8 cellular contexts compared by ENCODE assay signal in the genomic region with DNA sequence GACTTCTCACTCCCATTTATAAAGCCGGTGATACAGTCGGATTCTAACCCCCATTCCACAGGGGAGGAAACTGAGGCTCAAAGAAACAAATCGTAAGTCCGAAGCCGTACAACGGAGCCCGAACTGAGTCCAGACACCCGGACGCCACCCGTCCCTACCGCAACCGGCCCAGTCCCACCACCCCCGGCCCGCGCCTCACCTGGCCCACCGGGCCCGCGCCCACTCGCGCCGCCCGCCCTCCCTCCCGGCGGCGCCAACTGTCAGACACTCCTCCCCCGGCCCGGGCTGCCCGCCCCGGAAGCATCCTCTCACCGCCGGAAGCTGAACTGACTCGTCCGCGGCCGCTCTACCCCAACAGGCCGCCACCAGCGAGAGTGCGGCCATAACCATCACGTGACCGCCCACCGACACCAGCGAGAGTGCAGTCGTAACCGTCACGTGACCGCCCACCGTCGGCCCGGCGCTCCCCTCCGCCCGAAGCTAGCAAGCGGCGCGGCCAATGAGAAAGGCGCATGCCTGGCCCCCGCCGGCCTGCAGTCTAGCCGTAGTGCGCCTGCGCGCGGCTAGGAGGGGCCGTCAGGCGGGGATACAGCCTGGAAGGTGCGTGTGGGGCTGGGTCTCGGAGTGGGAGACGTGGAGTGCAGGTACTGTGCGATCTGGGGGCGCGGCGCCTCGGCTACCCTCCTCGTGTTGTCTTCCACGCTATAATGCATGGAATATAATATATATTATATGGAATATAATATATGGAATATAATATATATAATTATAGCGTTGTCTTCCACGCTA. TPM values are rescaled to one million over a fixed set of nuclear protein-coding genes. Genes with fewer than 3 reads are reported as not detected.
A peak's percentile ranks its signal among the peaks of the same experiment; 100 is the strongest.
DNase-seq lines count a peak whose midpoint lies in the region; ATAC-seq and TF ChIP-seq lines count a peak whose summit lies in the region.

A gene with protein sequence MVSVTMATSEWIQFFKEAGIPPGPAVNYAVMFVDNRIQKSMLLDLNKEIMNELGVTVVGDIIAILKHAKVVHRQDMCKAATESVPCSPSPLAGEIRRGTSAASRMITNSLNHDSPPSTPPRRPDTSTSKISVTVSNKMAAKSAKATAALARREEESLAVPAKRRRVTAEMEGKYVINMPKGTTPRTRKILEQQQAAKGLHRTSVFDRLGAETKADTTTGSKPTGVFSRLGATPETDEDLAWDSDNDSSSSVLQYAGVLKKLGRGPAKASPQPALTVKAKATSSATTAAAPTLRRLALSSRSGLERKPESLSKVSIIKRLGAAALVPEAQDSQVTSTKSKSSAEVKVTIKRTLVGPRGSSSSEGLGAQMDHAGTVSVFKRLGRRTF (minus strand): TSS at position 273 of the 789 bp plus-strand sequence. CDS start 6,540 bp downstream, outside the sequence.
A gene with protein sequence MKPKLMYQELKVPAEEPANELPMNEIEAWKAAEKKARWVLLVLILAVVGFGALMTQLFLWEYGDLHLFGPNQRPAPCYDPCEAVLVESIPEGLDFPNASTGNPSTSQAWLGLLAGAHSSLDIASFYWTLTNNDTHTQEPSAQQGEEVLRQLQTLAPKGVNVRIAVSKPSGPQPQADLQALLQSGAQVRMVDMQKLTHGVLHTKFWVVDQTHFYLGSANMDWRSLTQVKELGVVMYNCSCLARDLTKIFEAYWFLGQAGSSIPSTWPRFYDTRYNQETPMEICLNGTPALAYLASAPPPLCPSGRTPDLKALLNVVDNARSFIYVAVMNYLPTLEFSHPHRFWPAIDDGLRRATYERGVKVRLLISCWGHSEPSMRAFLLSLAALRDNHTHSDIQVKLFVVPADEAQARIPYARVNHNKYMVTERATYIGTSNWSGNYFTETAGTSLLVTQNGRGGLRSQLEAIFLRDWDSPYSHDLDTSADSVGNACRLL (plus strand): TSS at position 571 of the 789 bp plus-strand sequence. CDS start 17,789 bp downstream, outside the sequence.

- H3K79me2 ChIP-seq in H9 (ENCODE audit: insufficient read depth, low read length): no peaks in the 10 kb centered on the region

- H2BK120ac ChIP-seq in H9 (ENCODE audit: low read depth, low read length, poor library complexity, severe bottlenecking): no peak within 1 kb of the TSS

- ATAC-seq in stimulated activated naive CD8-positive, alpha-beta T cell treated with anti-CD3 and anti-CD28 coated beads, Interleukin-15, amount 100 ng/mL, for 72 hours: peak; percentile 99

- H3K4me1 ChIP-seq in H9 (ENCODE audit: insufficient read depth, low read length): no peaks in the 10 kb centered on the region

- H3K4me2 ChIP-seq in H9 (ENCODE audit: insufficient read depth, insufficient read length, low read length): peak within 1 kb of the TSS; percentile 97

- H3K27me3 Mint-ChIP-seq in H9 (ENCODE audit: low read depth): no peaks in the 10 kb centered on the region
- H3K27me3 Mint-ChIP-seq in nephron progenitor cell (ENCODE audit: low read depth, poor library complexity): peaks cover 9% of the 10 kb centered on the region
- no peaks in the 10 kb centered on the region for H3K27me3 Mint-ChIP-seq in stimulated activated naive CD8-positive, alpha-beta T cell treated with anti-CD3 and anti-CD28 coated beads, Interleukin-15, amount 100 ng/mL, for 72 hours

- no peak within 1 kb of the TSS for H2AK5ac ChIP-seq in H9 (ENCODE audit: insufficient read length, low read length)

- DNase-seq in ELR (ENCODE audit: low read depth): peak; percentile 99
- peak; percentile 100 for DNase-seq in H9
- DNase-seq in MG63: peak; percentile 100
- DNase-seq in SHP77 treated with DMSO at 0.1 percent for 48 hours (lab: John Stamatoyannopoulos, UW): peak; percentile 98
- peak; percentile 100 for DNase-seq in activated effector memory CD4-positive, alpha-beta T cell treated with anti-CD3 and anti-CD28 coated beads, Interleukin-2, amount 50 U/mL, for 16 hours
- peak; percentile 99 for DNase-seq in fibroblast of the aortic adventitia (ENCODE audit: low read depth)
- DNase-seq in nephron progenitor cell: peak; percentile 98
- peak; percentile 99 to 100 for DNase-seq in stimulated activated naive CD8-positive, alpha-beta T cell treated with anti-CD3 and anti-CD28 coated beads, Interleukin-15, amount 100 ng/mL, for 72 hours

- H3K36me3 Mint-ChIP-seq in H9 (ENCODE audit: insufficient read depth in 1 of 3, low read depth in 3 of 3) (no peaks in the 10 kb centered on the region), nephron progenitor cell (ENCODE audit: low read depth) (no peaks in the 10 kb centered on the region)

- H3K23ac ChIP-seq in H9 (ENCODE audit: insufficient read length, low read depth, low read length): no peak within 1 kb of the TSS

- no peak within 1 kb of the TSS for H3K4ac ChIP-seq in H9 (ENCODE audit: low read depth, low read length)

- H2BK12ac ChIP-seq in H9 (ENCODE audit: insufficient read length, low read depth, low read length): no peak within 1 kb of the TSS

- peak within 1 kb of the TSS; percentile 65 for H3K9ac ChIP-seq in H9 (ENCODE audit: extremely low read depth, insufficient read length, low read length)

- H3K4me3 ChIP-seq in MG63 (peak within 1 kb of the TSS; percentile 71), fibroblast of the aortic adventitia (ENCODE audit: low read depth, low read length) (peak within 1 kb of the TSS; percentile 98)

- H2BK15ac ChIP-seq in H9 (ENCODE audit: low read depth, low read length): no peak within 1 kb of the TSS

- no peaks in the 10 kb centered on the region for H4K20me1 ChIP-seq in H9 (ENCODE audit: control insufficient read depth, insufficient read depth, insufficient read length)

- no peak within 1 kb of the TSS for H3K27ac ChIP-seq in H9 (ENCODE audit: insufficient read length, low read depth, low read length)

- H3K27me3 ChIP-seq in H9 (ENCODE audit: insufficient read depth, low read length) (no peaks in the 10 kb centered on the region), MG63 (no peaks in the 10 kb centered on the region)

- H3K36me3 ChIP-seq in MG63: peaks cover 10% of the 10 kb centered on the region

- H3K9me3 Mint-ChIP-seq in H9 (peaks cover 0 to 3% of the 10 kb centered on the region in 2 experiments; a peak in 1 of 5 replicates), nephron progenitor cell (no peaks in the 10 kb centered on the region)
- H3K9me3 Mint-ChIP-seq in stimulated activated naive CD8-positive, alpha-beta T cell treated with anti-CD3 and anti-CD28 coated beads, Interleukin-15, amount 100 ng/mL, for 72 hours: no peaks in the 10 kb centered on the region

- H2BK5ac ChIP-seq in H9 (ENCODE audit: insufficient read length, low read length): no peak within 1 kb of the TSS

- no peak within 1 kb of the TSS for H2BK20ac ChIP-seq in H9 (ENCODE audit: low read depth, low read length, poor library complexity, severe bottlenecking)

- H3K18ac ChIP-seq in H9 (ENCODE audit: insufficient read length, low read depth, low read length): no peak within 1 kb of the TSS

- H3K4me1 Mint-ChIP-seq in H9 (peaks cover 12 to 16% of the 10 kb centered on the region in 2 experiments), nephron progenitor cell (peaks cover 20% of the 10 kb centered on the region)
- peaks cover 25% of the 10 kb centered on the region for H3K4me1 Mint-ChIP-seq in stimulated activated naive CD8-positive, alpha-beta T cell treated with anti-CD3 and anti-CD28 coated beads, Interleukin-15, amount 100 ng/mL, for 72 hours

- no CpG with 5 or more reads among the region's 77 CpGs for WGBS in H9 (ENCODE audit: extremely low coverage, insufficient read length, low lambda C conversion rate)

- H3K79me1 ChIP-seq in H9 (ENCODE audit: insufficient read depth, low read depth, low read length, poor library complexity, severe bottlenecking): no peaks in the 10 kb centered on the region

- peak within 1 kb of the TSS; percentile 36 to 75 (median 37) for H3K27ac Mint-ChIP-seq in H9
- peak within 1 kb of the TSS; percentile 21 for H3K27ac Mint-ChIP-seq in nephron progenitor cell
- peak within 1 kb of the TSS; percentile 87 to 93 for H3K27ac Mint-ChIP-seq in stimulated activated naive CD8-positive, alpha-beta T cell treated with anti-CD3 and anti-CD28 coated beads, Interleukin-15, amount 100 ng/mL, for 72 hours

- H3K9me3 ChIP-seq in H9 (ENCODE audit: control insufficient read depth, low read depth, low read length) (no peaks in the 10 kb centered on the region), MG63 (no peaks in the 10 kb centered on the region)

- H4K8ac ChIP-seq in H9 (replicated peaks; ENCODE audit: insufficient read length, low read depth, low read length): no peak within 1 kb of the TSS

- H3K4me3 Mint-ChIP-seq in H9 (peak within 1 kb of the TSS; percentile 76 to 93), nephron progenitor cell (peak within 1 kb of the TSS; percentile 95)
- peak within 1 kb of the TSS; percentile 75 to 98 for H3K4me3 Mint-ChIP-seq in stimulated activated naive CD8-positive, alpha-beta T cell treated with anti-CD3 and anti-CD28 coated beads, Interleukin-15, amount 100 ng/mL, for 72 hours

- no peak within 1 kb of the TSS for H3T11ph ChIP-seq in H9 (ENCODE audit: low read length)

- H2AFZ ChIP-seq in H9 (ENCODE audit: low read length): no peak within 1 kb of the TSS

- H3K23me2 ChIP-seq in H9 (ENCODE audit: insufficient read length, low read depth, low read length, poor library complexity, severe bottlenecking): peaks cover 6% of the 10 kb centered on the region

- no peak within 1 kb of the TSS for H4K5ac ChIP-seq in H9 (ENCODE audit: insufficient read length, low read depth, low read length)

- no peak within 1 kb of the TSS for H4K91ac ChIP-seq in H9 (ENCODE audit: insufficient read length, low read depth, low read length)

- no peak within 1 kb of the TSS for H3K14ac ChIP-seq in H9 (ENCODE audit: insufficient read depth, low read length)

- TF ChIP-seq CTCF in H9 (conservative IDR thresholded peaks at IDR 0.05) (no peak), fibroblast of the aortic adventitia (IDR thresholded peaks at IDR 0.05; ENCODE audit: insufficient read depth, low read length) (no peak), nephron progenitor cell (IDR thresholded peaks at IDR 0.05) (no peak)

- no peak within 1 kb of the TSS for H3K56ac ChIP-seq in H9 (ENCODE audit: insufficient read length, low read depth, low read length)

RNA-seq across cellular contexts. Expression of the first gene that starts in this region (rescaled TPM):
- total RNA-seq in H9 (2021): 18.4 and 19.4 TPM in 2 replicates
- 27.0 and 37.3 TPM in 2 replicates for total RNA-seq in MG63 (2014; rRNA removed; shearing (Covaris generic); ENCODE audit: low replicate concordance)
- 1.2 and 9.1 TPM in 2 replicates for total RNA-seq in fibroblast of the aortic adventitia (ENCODE audit: low replicate concordance)

RNA-seq across cellular contexts. Expression of the second gene that starts in this region (rescaled TPM):
- 191 and 194 TPM in 2 replicates for total RNA-seq in H9 (2021)
- total RNA-seq in MG63 (2014; rRNA removed; shearing (Covaris generic); ENCODE audit: low replicate concordance): 141 and 144 TPM in 2 replicates
- 179 and 252 TPM in 2 replicates for total RNA-seq in fibroblast of the aortic adventitia (ENCODE audit: low replicate concordance)

Comparison
In these comparisons a context has a peak if more than half of its experiments do, and no peak if none do; other contexts are left out.
1. H3K27ac Mint-ChIP-seq: peak in every context shown above with its lines; median percentile 90 in stimulated activated naive CD8-positive, alpha-beta T cell treated with anti-CD3 and anti-CD28 coated beads, Interleukin-15, amount 100 ng/mL, for 72 hours; 37 in H9; 21 in nephron progenitor cell.